Comparison of ENCODE assay signal across 28 cellular contexts in genomic region chr6:107205062-107205461, GRCh38.
"Had no signal": no experiment of that assay in that cellular context is flagged by ENCODE, and none has a peak within 500 bp of the region (broad histone marks: within the 10 kb centered on the region; RNA-seq: fewer than 3 reads in every experiment).

No MANE protein-coding gene starts in this region.

- H3K27me3 ChIP-seq: stomach, suprapubic skin, testis, thyroid gland, tibial artery, tibial nerve, transverse colon, upper lobe of left lung, upper lobe of right lung, uterus, vagina had no signal

- H3K36me3 Mint-ChIP-seq: stimulated activated effector memory CD8-positive, alpha-beta T cell treated with anti-CD3 and anti-CD28 coated beads, Interleukin-12 subunit alpha, Interleukin-12 subunit beta, amount 100 ng/mL, for 72 hours had no signal

- H3K4me1 Mint-ChIP-seq: stimulated activated effector memory CD8-positive, alpha-beta T cell treated with anti-CD3 and anti-CD28 coated beads, Interleukin-12 subunit alpha, Interleukin-12 subunit beta, amount 100 ng/mL, for 72 hours; stimulated activated memory B cell treated with anti-CD40 and anti-IgM and Interleukin-4, amounts not matched to agents 10 μg/mL and 1 μg/mL and 100 μg/mL, for 72 hours; stimulated activated naive B cell treated with anti-CD40 and anti-IgM and Interleukin-4, amounts not matched to agents 10 μg/mL and 1 μg/mL and 100 μg/mL, for 72 hours; stimulated activated naive CD8-positive, alpha-beta T cell treated with anti-CD3 and anti-CD28 coated beads, Interleukin-15, amount 100 ng/mL, for 72 hours had no signal

- H3K36me3 ChIP-seq: suprapubic skin, thyroid gland, tibial artery, transverse colon, upper lobe of left lung, upper lobe of right lung, uterus, vagina had no signal

- H3K27ac ChIP-seq: stomach, suprapubic skin, testis, thoracic aorta, thyroid gland, tibial artery, tibial nerve, transverse colon, upper lobe of left lung, upper lobe of right lung, uterus, vagina had no signal

- H3K27me3 Mint-ChIP-seq: stimulated activated memory B cell treated with anti-CD40 and anti-IgM and Interleukin-4, amounts not matched to agents 10 μg/mL and 1 μg/mL and 100 μg/mL, for 72 hours; stimulated activated naive B cell treated with anti-CD40 and anti-IgM and Interleukin-4, amounts not matched to agents 10 μg/mL and 1 μg/mL and 100 μg/mL, for 72 hours; stimulated activated naive CD8-positive, alpha-beta T cell treated with anti-CD3 and anti-CD28 coated beads, Interleukin-15, amount 100 ng/mL, for 72 hours; stimulated activated naive CD8-positive, alpha-beta T cell treated with anti-CD3 and anti-CD28 coated beads, Interleukin-15, Interleukin-2, amounts not matched to agents 100 ng/mL and 50 ng/mL, for 24 hours; type B pancreatic cell had no signal

- H3K27ac Mint-ChIP-seq: stimulated activated effector memory CD8-positive, alpha-beta T cell treated with anti-CD3 and anti-CD28 coated beads, Interleukin-12 subunit alpha, Interleukin-12 subunit beta, amount 100 ng/mL, for 72 hours; stimulated activated memory B cell treated with anti-CD40 and anti-IgM and Interleukin-4, amounts not matched to agents 10 μg/mL and 1 μg/mL and 100 μg/mL, for 72 hours; stimulated activated naive B cell treated with anti-CD40 and anti-IgM and Interleukin-4, amounts not matched to agents 10 μg/mL and 1 μg/mL and 100 μg/mL, for 72 hours; stimulated activated naive CD8-positive, alpha-beta T cell treated with anti-CD3 and anti-CD28 coated beads, Interleukin-15, Interleukin-2, amounts not matched to agents 100 ng/mL and 50 ng/mL, for 24 hours; type B pancreatic cell had no signal

- DNase-seq: stimulated activated CD4-positive, alpha-beta T cell treated with anti-CD3 and anti-CD28 coated beads, Interleukin-2, amount 100 ng/mL, for 48 hours; stimulated activated CD4-positive, alpha-beta T cell treated with anti-CD3 and anti-CD28 coated beads, Interleukin-4, amount 100 ng/mL, for 1 hour; stimulated activated CD4-positive, alpha-beta T cell treated with anti-CD3 and anti-CD28 coated beads, Interleukin-4, amount 100 ng/mL, for 24 hours; stimulated activated CD4-positive, alpha-beta T cell treated with anti-CD3 and anti-CD28 coated beads, Interleukin-4, amount 100 ng/mL, for 4 hours; stimulated activated CD8-positive, alpha-beta memory T cell treated with anti-CD3 and anti-CD28 coated beads, Interleukin-4, amount 100 ng/mL, for 48 hours; stimulated activated naive B cell treated with anti-CD40 and anti-IgM and Interleukin-4, amounts not matched to agents 10 μg/mL and 1 μg/mL and 100 μg/mL, for 72 hours; stimulated activated naive CD4-positive, alpha-beta T cell; stimulated activated naive CD4-positive, alpha-beta T cell treated with Interleukin-2 at 50 U/mL for 16 hours; stimulated activated naive CD8-positive, alpha-beta T cell treated with anti-CD3 and anti-CD28 coated beads, Interleukin-15, amount 100 ng/mL, for 72 hours; stimulated activated naive CD8-positive, alpha-beta T cell treated with anti-CD3 and anti-CD28 coated beads, Interleukin-15, Interleukin-2, amounts not matched to agents 100 U/mL and 50 U/mL, for 24 hours; stomach; substantia nigra; testis; thyroid gland; tibial artery; transverse colon; trophoblast cell; upper lobe of left lung; upper lobe of right lung; uterus had no signal

- ATAC-seq: stimulated activated effector memory CD8-positive, alpha-beta T cell treated with anti-CD3 and anti-CD28 coated beads, Interleukin-12 subunit alpha, Interleukin-12 subunit beta, amount 100 ng/mL, for 72 hours; stimulated activated memory B cell treated with anti-CD40 and anti-IgM and Interleukin-4, amounts not matched to agents 10 μg/mL and 1 μg/mL and 100 μg/mL, for 72 hours; stimulated activated naive B cell treated with anti-CD40 and anti-IgM and Interleukin-4, amounts not matched to agents 10 μg/mL and 1 μg/mL and 100 μg/mL, for 72 hours; stimulated activated naive CD8-positive, alpha-beta T cell treated with anti-CD3 and anti-CD28 coated beads, Interleukin-15, amount 100 ng/mL, for 72 hours; stimulated activated naive CD8-positive, alpha-beta T cell treated with anti-CD3 and anti-CD28 coated beads, Interleukin-15, Interleukin-2, amounts not matched to agents 100 U/mL and 50 U/mL, for 24 hours; upper lobe of right lung had no signal

- H3K9me3 ChIP-seq: suprapubic skin, testis, thyroid gland, upper lobe of right lung, uterus, vagina had no signal

- H3K4me3 Mint-ChIP-seq: stimulated activated effector memory CD8-positive, alpha-beta T cell treated with anti-CD3 and anti-CD28 coated beads, Interleukin-12 subunit alpha, Interleukin-12 subunit beta, amount 100 ng/mL, for 72 hours; stimulated activated memory B cell treated with anti-CD40 and anti-IgM and Interleukin-4, amounts not matched to agents 10 μg/mL and 1 μg/mL and 100 μg/mL, for 72 hours; stimulated activated naive B cell treated with anti-CD40 and anti-IgM and Interleukin-4, amounts not matched to agents 10 μg/mL and 1 μg/mL and 100 μg/mL, for 72 hours; stimulated activated naive CD8-positive, alpha-beta T cell treated with anti-CD3 and anti-CD28 coated beads, Interleukin-15, amount 100 ng/mL, for 72 hours; stimulated activated naive CD8-positive, alpha-beta T cell treated with anti-CD3 and anti-CD28 coated beads, Interleukin-15, Interleukin-2, amounts not matched to agents 100 ng/mL and 50 ng/mL, for 24 hours; type B pancreatic cell had no signal

- H3K4me3 ChIP-seq: stomach, suprapubic skin, testis, thoracic aorta, thyroid gland, tibial artery, tibial nerve, transverse colon, upper lobe of left lung, upper lobe of right lung, uterus, vagina had no signal

- H3K4me1 ChIP-seq: stomach, suprapubic skin, testis, tibial artery, tibial nerve, transverse colon, upper lobe of right lung, uterus, vagina had no signal
